In genomic region chrX:10505726-10506125, GRCh38 we compare ENCODE assay signal across 6 cellular contexts.
"Had no signal": no experiment of that assay in that cellular context is flagged by ENCODE, and none has a peak within 500 bp of the region (broad histone marks: within the 10 kb centered on the region; RNA-seq: fewer than 3 reads in every experiment).

No MANE protein-coding gene starts in this region.

- ATAC-seq: K562 had no signal

- FAIRE-seq: H54, K562 had no signal

- H3K4me3 Mint-ChIP-seq: H9 had no signal

- H3K27ac Mint-ChIP-seq: H9 had no signal

- H3K4me3 ChIP-seq: GM23248, K562 had no signal

- DNase-seq: GM23248, H9, HCEC 1CT, IMR-90 had no signal
